Comparison of ENCODE assay signal across 11 cellular contexts in genomic region chr3:128485283-128486156, GRCh38. TPM values are rescaled to one million over a fixed set of nuclear protein-coding genes. Genes with fewer than 3 reads are reported as not detected.
A peak's percentile ranks its signal among the peaks of the same experiment; 100 is the strongest.
DNase-seq lines count a peak whose midpoint lies in the region; ATAC-seq and TF ChIP-seq lines count a peak whose summit lies in the region.
"Had no signal": no experiment of that assay in that cellular context is flagged by ENCODE, and none has a peak within 500 bp of the region (broad histone marks: within the 10 kb centered on the region; RNA-seq: fewer than 3 reads in every experiment).

No MANE protein-coding gene starts in this region.

- no peak overlapping the region for H3K4ac ChIP-seq in H9 (ENCODE audit: low read depth, low read length)

- no peak overlapping the region for H3K27ac ChIP-seq in H9 (ENCODE audit: insufficient read length, low read depth, low read length)
- H3K27ac ChIP-seq: ascending aorta had no signal

- H3K4me3 ChIP-seq in iPS-15b (ENCODE audit: low read depth, low read length), result peak overlapping the region; percentile 43
- H3K4me3 ChIP-seq: mucosa of descending colon had no signal

- H3K27me3 ChIP-seq in H9 (ENCODE audit: insufficient read depth, low read length), result peaks cover 88% of the 10 kb centered on the region
- peaks cover 96% of the 10 kb centered on the region for H3K27me3 ChIP-seq in iPS-15b (ENCODE audit: control insufficient read depth, insufficient read depth, low read length)

- H3K27me3 Mint-ChIP-seq in H9 (ENCODE audit: low read depth), result peaks cover 99% of the 10 kb centered on the region
- H3K27me3 Mint-ChIP-seq in activated T-helper 1 cell treated with anti-CD3 and anti-CD28 coated beads, Interleukin-12 subunit alpha, Interleukin-12 subunit beta, Interleukin-2, Interleukin-4 antibody, amounts not matched to agents 30 ng/mL and 10 ng/mL and 1 ng/mL, durations not matched to agents 14 hours and 24 hours and 36 hours (ENCODE audit: insufficient read depth), result peaks cover 68% of the 10 kb centered on the region

- H3K4me1 ChIP-seq in H9 (ENCODE audit: insufficient read depth, low read length), result peaks cover 2% of the 10 kb centered on the region; the same call in 1 of the 2 replicates
- H3K4me1 ChIP-seq in iPS-15b (ENCODE audit: control insufficient read depth, insufficient read depth, low read length), result peaks cover 18% of the 10 kb centered on the region

- intact Hi-C loops in activated T-helper 1 cell treated with anti-CD3 and anti-CD28 coated beads, Interleukin-12 subunit alpha, Interleukin-12 subunit beta, Interleukin-2, Interleukin-4 antibody, amounts not matched to agents 30 ng/mL and 10 ng/mL and 1 ng/mL, durations not matched to agents 14 hours and 24 hours and 36 hours (cut with micrococcal nuclease), result no loop called here

- no peak overlapping the region for H4K5ac ChIP-seq in H9 (ENCODE audit: insufficient read length, low read depth, low read length)

- no peak overlapping the region for H3K27ac Mint-ChIP-seq in H9
- H3K27ac Mint-ChIP-seq in activated T-helper 1 cell treated with anti-CD3 and anti-CD28 coated beads, Interleukin-12 subunit alpha, Interleukin-12 subunit beta, Interleukin-2, Interleukin-4 antibody, amounts not matched to agents 30 ng/mL and 10 ng/mL and 1 ng/mL, durations not matched to agents 14 hours and 24 hours and 36 hours, result no peak overlapping the region
- H3K27ac Mint-ChIP-seq in stimulated activated effector memory CD8-positive, alpha-beta T cell treated with anti-CD3 and anti-CD28 coated beads, Interleukin-12 subunit alpha, Interleukin-12 subunit beta, amount 100 ng/mL, for 72 hours, result no peak overlapping the region

- H3K56ac ChIP-seq in H9 (ENCODE audit: insufficient read length, low read depth, low read length), result no peak overlapping the region

- H3K23ac ChIP-seq in H9 (ENCODE audit: insufficient read length, low read depth, low read length), result no peak overlapping the region

- no peak overlapping the region for H3K9ac ChIP-seq in H9 (ENCODE audit: extremely low read depth, insufficient read length, low read length)
- H3K9ac ChIP-seq in iPS-15b (ENCODE audit: low read depth, low read length), result no peak overlapping the region

- no peak overlapping the region for H4K91ac ChIP-seq in H9 (ENCODE audit: insufficient read length, low read depth, low read length)

- peaks cover 25% of the 10 kb centered on the region for H3K23me2 ChIP-seq in H9 (ENCODE audit: insufficient read length, low read depth, low read length, poor library complexity, severe bottlenecking)

- DNase-seq in H9, result no peak
- no peak for DNase-seq in activated T-helper 1 cell treated with anti-CD3 and anti-CD28 coated beads, Interleukin-12 subunit alpha, Interleukin-12 subunit beta, Interleukin-2, Interleukin-4 antibody, amounts not matched to agents 30 ng/mL and 10 ng/mL and 1 ng/mL, durations not matched to agents 14 hours and 24 hours and 36 hours (ENCODE audit: low spot score)
- DNase-seq in stimulated activated effector memory CD8-positive, alpha-beta T cell treated with anti-CD3 and anti-CD28 coated beads, Interleukin-12 subunit alpha, Interleukin-12 subunit beta, amount 100 ng/mL, for 72 hours (ENCODE audit: low spot score in 2 of 2), result no peak
- DNase-seq in NCI-H748 treated with DMSO at 0.1 percent for 48 hours (lab: John Stamatoyannopoulos, UW), result no peak
- no peak for DNase-seq in HuH-7.5 (ENCODE audit: low spot score)
- no peak for DNase-seq in iPS-NIHi11 (ENCODE audit: low spot score)
- no peak for DNase-seq in middle frontal gyrus (ENCODE audit: extremely low spot score, low spot score)
- DNase-seq: T-helper 1 cell had no signal

- H4K20me1 ChIP-seq in H9 (ENCODE audit: control insufficient read depth, insufficient read depth, insufficient read length), result peaks cover 7% of the 10 kb centered on the region

- no peaks in the 10 kb centered on the region for H3K36me3 ChIP-seq in iPS-15b (ENCODE audit: control insufficient read depth, insufficient read depth, low read length)
- H3K36me3 ChIP-seq: ascending aorta had no signal

- peak overlapping the region; percentile 35 for H3K4me2 ChIP-seq in H9 (ENCODE audit: insufficient read depth, insufficient read length, low read length)

- H3K18ac ChIP-seq in H9 (ENCODE audit: insufficient read length, low read depth, low read length), result no peak overlapping the region

- H2BK12ac ChIP-seq in H9 (ENCODE audit: insufficient read length, low read depth, low read length), result no peak overlapping the region

- H3K9me3 ChIP-seq in H9 (ENCODE audit: control insufficient read depth, low read depth, low read length), result no peaks in the 10 kb centered on the region
- no peaks in the 10 kb centered on the region for H3K9me3 ChIP-seq in iPS-15b (ENCODE audit: control insufficient read depth, insufficient read depth, low read length)
- H3K9me3 ChIP-seq: ascending aorta, mucosa of descending colon had no signal

- no peak for TF ChIP-seq CTCF in H9 (conservative IDR thresholded peaks at IDR 0.05)

- H2AK5ac ChIP-seq in H9 (ENCODE audit: insufficient read length, low read length), result no peak overlapping the region

- no peak overlapping the region for H2AFZ ChIP-seq in H9 (ENCODE audit: low read length)

- H2BK120ac ChIP-seq in H9 (ENCODE audit: low read depth, low read length, poor library complexity, severe bottlenecking), result no peak overlapping the region

- peaks cover 49 to 75% of the 10 kb centered on the region in 2 experiments for H3K4me1 Mint-ChIP-seq in H9
- H3K4me1 Mint-ChIP-seq in activated T-helper 1 cell treated with anti-CD3 and anti-CD28 coated beads, Interleukin-12 subunit alpha, Interleukin-12 subunit beta, Interleukin-2, Interleukin-4 antibody, amounts not matched to agents 30 ng/mL and 10 ng/mL and 1 ng/mL, durations not matched to agents 14 hours and 24 hours and 36 hours (ENCODE audit: low read depth), result peaks cover 22% of the 10 kb centered on the region
- H3K4me1 Mint-ChIP-seq in stimulated activated effector memory CD8-positive, alpha-beta T cell treated with anti-CD3 and anti-CD28 coated beads, Interleukin-12 subunit alpha, Interleukin-12 subunit beta, amount 100 ng/mL, for 72 hours, result peaks cover 53% of the 10 kb centered on the region

- no peak overlapping the region for H2BK20ac ChIP-seq in H9 (ENCODE audit: low read depth, low read length, poor library complexity, severe bottlenecking)

- no peak for ATAC-seq in stimulated activated effector memory CD8-positive, alpha-beta T cell treated with anti-CD3 and anti-CD28 coated beads, Interleukin-12 subunit alpha, Interleukin-12 subunit beta, amount 100 ng/mL, for 72 hours
- ATAC-seq: mucosa of descending colon had no signal

- peak overlapping the region in 1 of 2 experiments; percentile 76; a peak in 3 of 5 replicates for H3K4me3 Mint-ChIP-seq in H9
- peak overlapping the region; percentile 49 for H3K4me3 Mint-ChIP-seq in activated T-helper 1 cell treated with anti-CD3 and anti-CD28 coated beads, Interleukin-12 subunit alpha, Interleukin-12 subunit beta, Interleukin-2, Interleukin-4 antibody, amounts not matched to agents 30 ng/mL and 10 ng/mL and 1 ng/mL, durations not matched to agents 14 hours and 24 hours and 36 hours
- peak overlapping the region; percentile 75 for H3K4me3 Mint-ChIP-seq in stimulated activated effector memory CD8-positive, alpha-beta T cell treated with anti-CD3 and anti-CD28 coated beads, Interleukin-12 subunit alpha, Interleukin-12 subunit beta, amount 100 ng/mL, for 72 hours

- WGBS in H9 (ENCODE audit: extremely low coverage, insufficient read length, low lambda C conversion rate), result no CpG with 5 or more reads among the region's 29 CpGs

- H3K79me2 ChIP-seq in H9 (ENCODE audit: insufficient read depth, low read length), result no peaks in the 10 kb centered on the region

- H3K79me1 ChIP-seq in H9 (ENCODE audit: insufficient read depth, low read depth, low read length, poor library complexity, severe bottlenecking), result no peaks in the 10 kb centered on the region

- no peak overlapping the region for H3T11ph ChIP-seq in H9 (ENCODE audit: low read length)

- no peak overlapping the region for H2BK15ac ChIP-seq in H9 (ENCODE audit: low read depth, low read length)

- no peak overlapping the region for H2BK5ac ChIP-seq in H9 (ENCODE audit: insufficient read length, low read length)

- peaks cover 0 to 6% (median 0%) of the 10 kb centered on the region in 3 experiments; a peak in 3 of 7 replicates for H3K36me3 Mint-ChIP-seq in H9 (ENCODE audit: insufficient read depth in 1 of 3, low read depth in 3 of 3)
- H3K36me3 Mint-ChIP-seq in activated T-helper 1 cell treated with anti-CD3 and anti-CD28 coated beads, Interleukin-12 subunit alpha, Interleukin-12 subunit beta, Interleukin-2, Interleukin-4 antibody, amounts not matched to agents 30 ng/mL and 10 ng/mL and 1 ng/mL, durations not matched to agents 14 hours and 24 hours and 36 hours (ENCODE audit: low read depth), result no peaks in the 10 kb centered on the region
- no peaks in the 10 kb centered on the region for H3K36me3 Mint-ChIP-seq in stimulated activated effector memory CD8-positive, alpha-beta T cell treated with anti-CD3 and anti-CD28 coated beads, Interleukin-12 subunit alpha, Interleukin-12 subunit beta, amount 100 ng/mL, for 72 hours

- H3K14ac ChIP-seq in H9 (ENCODE audit: insufficient read depth, low read length), result no peak overlapping the region

- H4K8ac ChIP-seq in H9 (replicated peaks; ENCODE audit: insufficient read length, low read depth, low read length), result no peak overlapping the region

- H3K9me3 Mint-ChIP-seq in H9, result peaks cover 2 to 3% of the 10 kb centered on the region in 2 experiments; a peak in 2 of 5 replicates
- H3K9me3 Mint-ChIP-seq in activated T-helper 1 cell treated with anti-CD3 and anti-CD28 coated beads, Interleukin-12 subunit alpha, Interleukin-12 subunit beta, Interleukin-2, Interleukin-4 antibody, amounts not matched to agents 30 ng/mL and 10 ng/mL and 1 ng/mL, durations not matched to agents 14 hours and 24 hours and 36 hours, result no peaks in the 10 kb centered on the region
- no peaks in the 10 kb centered on the region for H3K9me3 Mint-ChIP-seq in stimulated activated effector memory CD8-positive, alpha-beta T cell treated with anti-CD3 and anti-CD28 coated beads, Interleukin-12 subunit alpha, Interleukin-12 subunit beta, amount 100 ng/mL, for 72 hours

RNA-seq across cellular contexts. Expression of gene GATA2, which starts 7.5 kb away (rescaled TPM):
- 1.9 and 2.7 TPM in 2 replicates for total RNA-seq in H9 (2021)
- 0.18 and 0.22 TPM in 2 replicates for total RNA-seq in activated T-helper 1 cell treated with anti-CD3 and anti-CD28 coated beads, Interleukin-12 subunit alpha, Interleukin-12 subunit beta, Interleukin-2, Interleukin-4 antibody, amounts not matched to agents 30 ng/mL and 10 ng/mL and 1 ng/mL, durations not matched to agents 14 hours and 24 hours and 36 hours

RNA-seq across cellular contexts. Expression of gene DNAJB8, which starts 18.8 kb away (rescaled TPM):
- not detected in 2 replicates for total RNA-seq in H9 (2021)
- total RNA-seq in activated T-helper 1 cell treated with anti-CD3 and anti-CD28 coated beads, Interleukin-12 subunit alpha, Interleukin-12 subunit beta, Interleukin-2, Interleukin-4 antibody, amounts not matched to agents 30 ng/mL and 10 ng/mL and 1 ng/mL, durations not matched to agents 14 hours and 24 hours and 36 hours, result not detected in 2 replicates
- total RNA-seq: ascending aorta, mucosa of descending colon had no signal
